Comparison of ENCODE assay signal across 1 cellular context in the genomic region with DNA sequence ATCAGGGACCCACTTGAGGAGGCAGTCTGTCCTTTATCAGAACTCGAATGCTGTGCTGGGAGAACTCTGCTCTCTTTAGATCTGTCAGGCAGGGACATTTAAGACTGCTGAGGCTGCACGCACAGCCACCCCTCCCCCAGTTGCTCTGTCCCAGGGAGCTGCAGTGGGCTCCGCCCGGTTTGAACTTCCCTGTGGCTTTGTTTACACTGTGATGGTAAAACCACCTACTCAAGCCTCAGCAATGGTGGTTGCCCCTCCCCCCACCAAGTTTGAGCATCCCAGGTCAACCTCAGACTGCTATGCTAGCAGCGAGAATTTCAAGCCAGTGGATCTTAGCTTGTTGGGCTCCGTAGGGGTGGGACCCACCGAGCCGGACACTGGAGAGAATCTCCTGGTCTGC.
TF ChIP-seq lines count a peak whose summit lies in the region.

No MANE protein-coding gene starts in this region.

TF ChIP-seq in H1, 55 proteins besides CTCF, POLR2A, EP300 and RAD21 (continued from another document):
- TF ChIP-seq EZH2 (IDR thresholded peaks at IDR 0.05; ENCODE audit: low read depth, low read length, severe bottlenecking) (no peak), SP2 (IDR thresholded peaks at IDR 0.05; ENCODE audit: low read length) (no peak), CBX8 (IDR thresholded peaks at IDR 0.05; ENCODE audit: borderline replicate concordance, low read depth, low read length) (no peak), NRF1 (IDR thresholded peaks at IDR 0.05; ENCODE audit: low read depth, low read length) (no peak), SP1 (IDR thresholded peaks at IDR 0.05; ENCODE audit: low read depth, low read length) (peak; percentile 43; the same call in 1 of the 2 replicates), ASH2L (IDR thresholded peaks at IDR 0.05; ENCODE audit: low read length) (peak; percentile 53)
TF ChIP-seq in H1: peak in this region for 3.
